21 cellular contexts compared by ENCODE assay signal in the genomic region with DNA sequence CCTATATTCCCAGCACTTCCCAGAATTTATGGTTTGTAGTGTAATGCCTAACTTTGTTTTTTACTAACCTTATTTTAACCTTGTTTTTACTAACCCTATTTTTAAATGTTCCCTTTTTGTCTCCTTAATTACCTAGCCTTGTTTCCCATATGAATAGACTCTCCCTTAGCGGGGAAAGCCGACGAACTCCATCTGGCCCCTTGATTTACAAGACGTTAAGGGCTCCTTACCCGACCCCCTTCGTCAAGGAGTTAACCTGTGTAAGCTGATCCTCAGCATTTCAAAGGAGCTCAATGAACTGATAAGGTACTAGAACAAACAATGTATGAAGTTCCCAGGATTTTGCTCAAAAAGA. TPM values are rescaled to one million over a fixed set of nuclear protein-coding genes. Genes with fewer than 3 reads are reported as not detected.
DNase-seq lines count a peak whose midpoint lies in the region; ATAC-seq and TF ChIP-seq lines count a peak whose summit lies in the region.
"Had no signal": no experiment of that assay in that cellular context is flagged by ENCODE, and none has a peak within 500 bp of the region (broad histone marks: within the 10 kb centered on the region; RNA-seq: fewer than 3 reads in every experiment).

No MANE protein-coding gene starts in this region.

- no peak overlapping the region for H2BK20ac ChIP-seq in H9 (ENCODE audit: low read depth, low read length, poor library complexity, severe bottlenecking)

- H4K5ac ChIP-seq in H9 (ENCODE audit: insufficient read length, low read depth, low read length): no peak overlapping the region

- no peaks in the 10 kb centered on the region for H3K36me3 Mint-ChIP-seq in CD8-positive, alpha-beta T cell
- H3K36me3 Mint-ChIP-seq in H9 (ENCODE audit: insufficient read depth in 1 of 3, low read depth in 3 of 3) (no peaks in the 10 kb centered on the region), immature natural killer cell (no peaks in the 10 kb centered on the region)

- H2AFZ ChIP-seq in H9 (ENCODE audit: low read length) (no peak overlapping the region), OCI-LY3 (ENCODE audit: low read depth, low read length) (no peak overlapping the region)

- peaks cover 14% of the 10 kb centered on the region for H3K4me1 ChIP-seq in CD8-positive, alpha-beta T cell (ENCODE audit: insufficient read depth, low read length)
- H3K4me1 ChIP-seq in H9 (ENCODE audit: insufficient read depth, low read length) (peaks cover 5% of the 10 kb centered on the region; the same call in 1 of the 2 replicates), OCI-LY3 (ENCODE audit: low read length) (peaks cover 61% of the 10 kb centered on the region)
- H3K4me1 ChIP-seq: suprapubic skin had no signal

- H3K14ac ChIP-seq in H9 (ENCODE audit: insufficient read depth, low read length): no peak overlapping the region

- no peak overlapping the region for H3K4ac ChIP-seq in H9 (ENCODE audit: low read depth, low read length)

- peak overlapping the region; percentile 69 for H3K27ac Mint-ChIP-seq in CD8-positive, alpha-beta T cell
- peak overlapping the region in 2 of 3 experiments; percentile 28 to 96; a peak in 5 of 7 replicates for H3K27ac Mint-ChIP-seq in H9
- peak overlapping the region in 4 of 6 donors; percentile 16 to 96 (median 53) for H3K27ac Mint-ChIP-seq in immature natural killer cell
- H3K27ac Mint-ChIP-seq: HFFc6 had no signal

- no peak overlapping the region for H2AK5ac ChIP-seq in H9 (ENCODE audit: insufficient read length, low read length)

- H3K4me3 ChIP-seq in CD8-positive, alpha-beta T cell (ENCODE audit: low read depth, low read length): no peak overlapping the region
- H3K4me3 ChIP-seq in OCI-LY3 (ENCODE audit: low read length): no peak overlapping the region
- H3K4me3 ChIP-seq: esophagus squamous epithelium, suprapubic skin had no signal

- no peak overlapping the region for H3K27ac ChIP-seq in CD8-positive, alpha-beta T cell (ENCODE audit: low read depth, low read length)
- no peak overlapping the region for H3K27ac ChIP-seq in H9 (ENCODE audit: insufficient read length, low read depth, low read length)
- H3K27ac ChIP-seq in OCI-LY3 (ENCODE audit: low read length): no peak overlapping the region
- H3K27ac ChIP-seq: esophagus squamous epithelium, suprapubic skin had no signal

- H4K91ac ChIP-seq in H9 (ENCODE audit: insufficient read length, low read depth, low read length): no peak overlapping the region

- no peak for DNase-seq in CD8-positive, alpha-beta T cell
- DNase-seq in H9 (peak; percentile 74), immature natural killer cell (no peak), dermis blood vessel endothelial cell (no peak), amniotic stem cell (lab: John Stamatoyannopoulos, UW) (no peak), GM03348 (ENCODE audit: low spot score) (no peak)
- DNase-seq: activated effector memory CD4-positive, alpha-beta T cell treated with Interleukin-2 at 50 U/mL for 16 hours; amygdala; esophagus squamous epithelium; HFFc6; NCI-H146; NCI-H345; SHP77; small intestine; stimulated activated CD4-positive, alpha-beta T cell treated with anti-CD3 and anti-CD28 coated beads, Interleukin-4, amount 100 ng/mL, for 1 hour had no signal

- H3K56ac ChIP-seq in H9 (ENCODE audit: insufficient read length, low read depth, low read length): no peak overlapping the region

- TF ChIP-seq CTCF in CD8-positive, alpha-beta T cell (IDR thresholded peaks at IDR 0.05): no peak
- TF ChIP-seq CTCF in H9 (conservative IDR thresholded peaks at IDR 0.05) (no peak), OCI-LY3 (IDR thresholded peaks at IDR 0.05; ENCODE audit: low read depth, low read length) (no peak)

- no peaks in the 10 kb centered on the region for H3K9me3 Mint-ChIP-seq in CD8-positive, alpha-beta T cell
- H3K9me3 Mint-ChIP-seq in H9: peaks cover 0 to 5% of the 10 kb centered on the region in 2 experiments; a peak in 1 of 5 replicates
- no peaks in the 10 kb centered on the region for H3K9me3 Mint-ChIP-seq in immature natural killer cell
- H3K9me3 Mint-ChIP-seq: HFFc6, nephron had no signal

- no peaks in the 10 kb centered on the region for H3K36me3 ChIP-seq in CD8-positive, alpha-beta T cell (ENCODE audit: insufficient read depth, low read length)
- no peaks in the 10 kb centered on the region for H3K36me3 ChIP-seq in OCI-LY3 (replicated peaks; ENCODE audit: low read depth, low read length)
- H3K36me3 ChIP-seq: esophagus squamous epithelium, suprapubic skin had no signal

- no peaks in the 10 kb centered on the region for H3K27me3 Mint-ChIP-seq in CD8-positive, alpha-beta T cell (ENCODE audit: low read depth)
- H3K27me3 Mint-ChIP-seq in H9 (ENCODE audit: low read depth): peaks cover 15% of the 10 kb centered on the region
- H3K27me3 Mint-ChIP-seq in immature natural killer cell (ENCODE audit: low read depth in 3 of 3): peaks cover 4 to 12% (median 5%) of the 10 kb centered on the region in 3 donors

- no peak overlapping the region for H3K23ac ChIP-seq in H9 (ENCODE audit: insufficient read length, low read depth, low read length)

- H3T11ph ChIP-seq in H9 (ENCODE audit: low read length): no peak overlapping the region

- H2BK12ac ChIP-seq in H9 (ENCODE audit: insufficient read length, low read depth, low read length): no peak overlapping the region

- no peak overlapping the region for H2BK5ac ChIP-seq in H9 (ENCODE audit: insufficient read length, low read length)

- H3K9ac ChIP-seq in H9 (ENCODE audit: extremely low read depth, insufficient read length, low read length) (no peak overlapping the region), OCI-LY3 (ENCODE audit: low read length) (no peak overlapping the region)

- H4K20me1 ChIP-seq in H9 (ENCODE audit: control insufficient read depth, insufficient read depth, insufficient read length) (no peaks in the 10 kb centered on the region), OCI-LY3 (ENCODE audit: insufficient read depth, low read length) (no peaks in the 10 kb centered on the region)

- H3K18ac ChIP-seq in H9 (ENCODE audit: insufficient read length, low read depth, low read length): no peak overlapping the region

- no peak overlapping the region for H3K4me3 Mint-ChIP-seq in CD8-positive, alpha-beta T cell
- H3K4me3 Mint-ChIP-seq in H9: peak overlapping the region; percentile 23 to 69; a peak in 4 of 5 replicates
- no peak overlapping the region for H3K4me3 Mint-ChIP-seq in immature natural killer cell
- H3K4me3 Mint-ChIP-seq: HFFc6, nephron had no signal

- H3K79me1 ChIP-seq in H9 (ENCODE audit: insufficient read depth, low read depth, low read length, poor library complexity, severe bottlenecking): no peaks in the 10 kb centered on the region

- no peak overlapping the region for H2BK120ac ChIP-seq in H9 (ENCODE audit: low read depth, low read length, poor library complexity, severe bottlenecking)

- intact Hi-C loops in CD8-positive, alpha-beta T cell (cut with DNase I, micrococcal nuclease): no loop called here

- H3K79me2 ChIP-seq in H9 (ENCODE audit: insufficient read depth, low read length) (no peaks in the 10 kb centered on the region), OCI-LY3 (ENCODE audit: low read length) (no peaks in the 10 kb centered on the region)

- H3K27me3 ChIP-seq in CD8-positive, alpha-beta T cell (ENCODE audit: insufficient read depth, low read length): no peaks in the 10 kb centered on the region
- peaks cover 2% of the 10 kb centered on the region; the same call in 1 of the 2 replicates for H3K27me3 ChIP-seq in H9 (ENCODE audit: insufficient read depth, low read length)
- peaks cover 17% of the 10 kb centered on the region for H3K27me3 ChIP-seq in OCI-LY3 (ENCODE audit: low read depth, low read length)

- H2BK15ac ChIP-seq in H9 (ENCODE audit: low read depth, low read length): no peak overlapping the region

- no CpG with 5 or more reads among the region's 6 CpGs for whole genome bisulfite sequencing in H9 (ENCODE audit: extremely low coverage, insufficient read length, low lambda C conversion rate)

- H3K4me1 Mint-ChIP-seq in CD8-positive, alpha-beta T cell (ENCODE audit: low read depth): peaks cover 32% of the 10 kb centered on the region
- H3K4me1 Mint-ChIP-seq in H9: peaks cover 49 to 59% of the 10 kb centered on the region in 2 experiments
- peaks cover 36 to 54% of the 10 kb centered on the region in 2 donors for H3K4me1 Mint-ChIP-seq in immature natural killer cell

- peak overlapping the region; percentile 6 for H3K4me2 ChIP-seq in H9 (ENCODE audit: insufficient read depth, insufficient read length, low read length)
- peak overlapping the region; percentile 64; the same call in 1 of the 2 replicates for H3K4me2 ChIP-seq in OCI-LY3 (ENCODE audit: low read length)

- ATAC-seq in CD8-positive, alpha-beta T cell: no peak
- no peak for ATAC-seq in GM21528 (IDR thresholded peaks at IDR 0.05; ENCODE audit: low FRiP score, unreplicated experiment)

- CTCF ChIA-PET in CD8-positive, alpha-beta T cell (lab: Charles Lee): interaction anchor here (1.3 to 2.8 kb wide), 2 partner anchors 107 to 111 kb away, joined by 7 to 9 read pairs; no protein-coding TSS in a partner anchor

- H3K23me2 ChIP-seq in H9 (ENCODE audit: insufficient read length, low read depth, low read length, poor library complexity, severe bottlenecking): no peaks in the 10 kb centered on the region

- no peak overlapping the region for H4K8ac ChIP-seq in H9 (replicated peaks; ENCODE audit: insufficient read length, low read depth, low read length)

- H3K9me3 ChIP-seq in CD8-positive, alpha-beta T cell (ENCODE audit: low read length): no peaks in the 10 kb centered on the region
- H3K9me3 ChIP-seq in H9 (ENCODE audit: control insufficient read depth, low read depth, low read length): no peaks in the 10 kb centered on the region
- H3K9me3 ChIP-seq in OCI-LY3 (ENCODE audit: insufficient read depth, low read length): 0 out of 2 replicates have a peak, but pooled peaks cover 2% of the 10 kb centered on the region
- H3K9me3 ChIP-seq: esophagus squamous epithelium, suprapubic skin had no signal

- POLR2A ChIA-PET in CD8-positive, alpha-beta T cell (lab: Charles Lee): no interaction called here

RNA-seq across cellular contexts. Expression of gene APOBEC3H, which starts 17.1 kb away (rescaled TPM):
- 1 to 10 TPM; 1.6 TPM for total RNA-seq in CD8-positive, alpha-beta T cell
- 0.48 TPM in 2 replicates for total RNA-seq in H9 (2021)
- polyA plus RNA-seq in immature natural killer cell: 10 to 100 TPM; 16.7 to 22.2 (median 21.7) TPM
- total RNA-seq in dermis blood vessel endothelial cell: not detected in 2 replicates
- total RNA-seq: cardiac septum, glomerular endothelial cell had no signal

RNA-seq across cellular contexts. Expression of gene APOBEC3G, which starts 37.1 kb away (rescaled TPM):
- total RNA-seq in CD8-positive, alpha-beta T cell: 10 to 100 TPM; 44.9 to 45.9 TPM
- total RNA-seq in H9 (2021) (1.6 and 2.4 TPM in 2 replicates), dermis blood vessel endothelial cell (6.0 and 10.0 TPM in 2 replicates)
- 100 to 1,000 TPM; 494 to 885 (median 545) TPM for polyA plus RNA-seq in immature natural killer cell

RNA-seq across cellular contexts. Expression of gene CBX7, which starts 38.3 kb away (rescaled TPM):
- 10 to 100 TPM; 34.2 to 37.2 TPM for total RNA-seq in CD8-positive, alpha-beta T cell
- total RNA-seq in H9 (2021) (3.7 and 4.2 TPM in 2 replicates), dermis blood vessel endothelial cell (6.4 and 9.5 TPM in 2 replicates)
- polyA plus RNA-seq in immature natural killer cell: 1 to 10 TPM; 4.5 to 9.6 (median 9.1) TPM

Comparison
In these comparisons a context has a peak if more than half of its experiments do, and no peak if none do; other contexts are left out.
1. H3K4me3 Mint-ChIP-seq: peak in H9 (2 of 2); none in CD8-positive, alpha-beta T cell (single experiment) and immature natural killer cell (0 of 5).
2. Peak in every context shown above with its lines, with median percentiles within 50 percentile points of each other: H3K27ac Mint-ChIP-seq.